In the genomic region with DNA sequence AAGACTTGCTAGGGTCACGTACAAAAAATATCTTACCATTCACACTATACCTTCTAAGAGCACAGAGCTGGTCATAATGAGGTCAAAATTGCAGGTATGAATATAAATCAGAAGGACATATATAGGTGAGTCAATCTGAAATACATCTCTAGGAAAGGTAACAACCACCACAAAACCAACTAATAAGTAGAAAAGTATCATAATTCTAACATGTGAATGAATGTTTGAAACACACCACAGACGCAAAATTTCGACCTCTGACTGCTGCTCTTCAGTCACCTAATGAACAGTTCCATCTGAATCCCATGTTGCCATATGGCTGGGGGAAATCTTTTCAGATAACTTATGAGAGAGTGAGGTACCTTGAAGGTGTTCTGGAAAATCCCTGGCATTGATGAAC, we compare ENCODE assay signal across 17 cellular contexts. TPM values are rescaled to one million over a fixed set of nuclear protein-coding genes. Genes with fewer than 3 reads are reported as not detected.
DNase-seq lines count a peak whose midpoint lies in the region; ATAC-seq and TF ChIP-seq lines count a peak whose summit lies in the region.
"Had no signal": no experiment of that assay in that cellular context is flagged by ENCODE, and none has a peak within 500 bp of the region (broad histone marks: within the 10 kb centered on the region; RNA-seq: fewer than 3 reads in every experiment).

No MANE protein-coding gene starts in this region.

- H2AFZ ChIP-seq in neural progenitor cell (replicated peaks) (peak overlapping the region; percentile 19), GM23248 (no peak overlapping the region)

- H4K20me1 ChIP-seq in neural progenitor cell (ENCODE audit: low read depth) (no peaks in the 10 kb centered on the region), GM23248 (ENCODE audit: insufficient read depth) (no peaks in the 10 kb centered on the region)

- no peak for TF ChIP-seq CTCF in neural progenitor cell (IDR thresholded peaks at IDR 0.05)

- H3K9ac ChIP-seq in neural progenitor cell (no peak overlapping the region), GM23248 (no peak overlapping the region)

- H3K79me2 ChIP-seq in neural progenitor cell (ENCODE audit: low read depth) = no peaks in the 10 kb centered on the region
- H3K79me2 ChIP-seq in GM23248 (ENCODE audit: insufficient read depth) = no peaks in the 10 kb centered on the region

- H3K4me2 ChIP-seq in neural progenitor cell (no peak overlapping the region), GM23248 (ENCODE audit: unreplicated experiment) (no peak overlapping the region)

- no peaks in the 10 kb centered on the region for H3K27me3 ChIP-seq in neural progenitor cell
- peaks cover 9% of the 10 kb centered on the region; the same call in 1 of the 2 replicates for H3K27me3 ChIP-seq in GM23248 (replicated peaks; ENCODE audit: insufficient read depth)
- H3K27me3 ChIP-seq: brain microvascular endothelial cell, heart right ventricle, ovary, stomach had no signal

- no peaks in the 10 kb centered on the region for H3K4me1 Mint-ChIP-seq in neural progenitor cell

- no peak overlapping the region for H3K27ac Mint-ChIP-seq in neural progenitor cell

- no peaks in the 10 kb centered on the region for H3K9me2 ChIP-seq in GM23248 (ENCODE audit: insufficient read depth)

- ATAC-seq in GM21619 (IDR thresholded peaks at IDR 0.05; ENCODE audit: unreplicated experiment) (peak; percentile 33), HG03432 (IDR thresholded peaks at IDR 0.05; ENCODE audit: unreplicated experiment) (peak; percentile 23)
- ATAC-seq: heart right ventricle, HepG2, SK-N-SH treated with all-trans-retinoic acid at 6 μM for 48 hours had no signal

- H3K9me3 Mint-ChIP-seq in neural progenitor cell = no peaks in the 10 kb centered on the region

- in situ Hi-C loops in GM23248 (cut with MboI) = no loop called here

- H3F3A ChIP-seq in neural progenitor cell (ENCODE audit: low read depth) = no peaks in the 10 kb centered on the region
- H3F3A ChIP-seq in GM23248 (ENCODE audit: insufficient read depth) = no peaks in the 10 kb centered on the region

- DNase-seq in activated CD4-positive, alpha-beta T cell treated with anti-CD3 and anti-CD28 coated beads for 48 hours = peak; percentile 24
- no peak for DNase-seq in activated CD4-positive, alpha-beta T cell treated with anti-CD3 and anti-CD28 coated beads for 4 hours
- DNase-seq in neural progenitor cell (ENCODE audit: low spot score) (no peak), H4 (ENCODE audit: low spot score) (no peak), GM23248 (no peak), hepatic stellate cell (ENCODE audit: low spot score) (no peak)
- DNase-seq: activated CD8-positive, alpha-beta memory T cell treated with anti-CD3 and anti-CD28 coated beads for 24 hours; brain microvascular endothelial cell; heart right ventricle; NCI-H1436; ovary; stimulated activated CD4-positive, alpha-beta T cell treated with anti-CD3 and anti-CD28 coated beads, Interleukin-1b, Interleukin-23, amount 100 ng/mL, for 48 hours; stomach had no signal

- H3K4me1 ChIP-seq in neural progenitor cell (no peaks in the 10 kb centered on the region), GM23248 (ENCODE audit: insufficient read depth) (no peaks in the 10 kb centered on the region)
- H3K4me1 ChIP-seq: heart right ventricle, stomach had no signal

- H3K36me3 Mint-ChIP-seq in neural progenitor cell = no peaks in the 10 kb centered on the region

- no peaks in the 10 kb centered on the region for H3K27me3 Mint-ChIP-seq in neural progenitor cell (ENCODE audit: insufficient read depth, low read depth)

- H3K9me3 ChIP-seq in neural progenitor cell (ENCODE audit: low read depth) (no peaks in the 10 kb centered on the region), GM23248 (ENCODE audit: low read depth) (no peaks in the 10 kb centered on the region)
- H3K9me3 ChIP-seq: heart right ventricle, ovary, stomach had no signal

- WGBS in GM23248 (ENCODE audit: low coverage in 1 of 2, low lambda C conversion rate in 2 of 2, missing lambda C conversion rate in 2 of 2), 2 experiments = 60 to 72% methylated on average over 3 of the region's 3 CpGs

- H3K4me3 ChIP-seq in neural progenitor cell (no peak overlapping the region), GM23248 (no peak overlapping the region)
- H3K4me3 ChIP-seq: heart right ventricle, ovary, stomach had no signal

- H3K36me3 ChIP-seq in neural progenitor cell (no peaks in the 10 kb centered on the region), GM23248 (ENCODE audit: low read depth) (no peaks in the 10 kb centered on the region)
- H3K36me3 ChIP-seq: brain microvascular endothelial cell, heart right ventricle, ovary, stomach had no signal

- no peak overlapping the region for H3K4me3 Mint-ChIP-seq in neural progenitor cell

- H3K27ac ChIP-seq in neural progenitor cell (no peak overlapping the region), GM23248 (no peak overlapping the region)
- H3K27ac ChIP-seq: brain microvascular endothelial cell, heart right ventricle, ovary, stomach had no signal

RNA-seq across cellular contexts. Expression of a gene that starts 22.1 kb away (rescaled TPM):
- not detected in 2 replicates for total RNA-seq in neural progenitor cell (ENCODE audit: low replicate concordance)
- not detected in 2 replicates for total RNA-seq in H4 (2014; rRNA removed; shearing (Covaris generic))
- total RNA-seq in GM23248 (2014; rRNA removed; shearing (Covaris generic)) = not detected in 2 replicates
- polyA plus RNA-seq in GM23248 (2016; fragmentation: Nextera tagmentation; extraction: Ambion mirVana) = not detected in 2 replicates
- total RNA-seq: HepG2, ovary had no signal
- polyA plus RNA-seq: heart right ventricle, HepG2 had no signal

RNA-seq across cellular contexts. Expression of a gene that starts 35.3 kb away (rescaled TPM):
- 48.4 and 85.2 TPM in 2 replicates for total RNA-seq in neural progenitor cell (ENCODE audit: low replicate concordance)
- 8.3 and 11.6 TPM in 2 replicates for total RNA-seq in H4 (2014; rRNA removed; shearing (Covaris generic))
- 6.6 and 11.3 TPM in 2 replicates for total RNA-seq in GM23248 (2014; rRNA removed; shearing (Covaris generic))
- polyA plus RNA-seq in GM23248 (2016; fragmentation: Nextera tagmentation; extraction: Ambion mirVana) = 8.4 and 10.1 TPM in 2 replicates
